11 cellular contexts compared by ENCODE assay signal in the genomic region with DNA sequence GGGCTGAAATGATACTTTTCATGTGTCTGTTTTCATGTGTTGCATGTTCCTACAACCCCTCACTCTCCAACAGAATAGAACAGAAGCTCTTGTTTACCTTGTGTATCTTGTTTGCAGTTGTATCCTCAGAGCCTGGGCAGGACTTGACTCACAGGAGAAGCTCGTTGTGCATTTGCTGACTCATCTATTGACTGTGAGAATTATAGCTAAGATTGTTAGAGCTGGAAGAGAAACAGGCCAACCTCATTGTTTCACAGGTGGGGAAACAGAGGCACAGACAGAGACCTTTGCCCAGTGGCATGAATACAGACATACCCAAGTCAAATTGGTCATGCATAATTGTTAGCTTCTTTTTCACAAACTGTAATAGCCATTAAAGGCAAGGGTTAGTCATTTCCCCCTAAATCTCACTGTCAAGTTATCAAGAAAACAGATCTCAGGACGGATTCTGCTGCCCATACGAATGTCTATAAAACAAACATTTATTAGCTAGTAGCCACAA. TPM values are rescaled to one million over a fixed set of nuclear protein-coding genes. Genes with fewer than 3 reads are reported as not detected.
A peak's percentile ranks its signal among the peaks of the same experiment; 100 is the strongest.
DNase-seq lines count a peak whose midpoint lies in the region; ATAC-seq, FAIRE-seq and TF ChIP-seq lines count a peak whose summit lies in the region.
"Had no signal": no experiment of that assay in that cellular context is flagged by ENCODE, and none has a peak within 500 bp of the region (broad histone marks: within the 10 kb centered on the region; RNA-seq: fewer than 3 reads in every experiment).

No MANE protein-coding gene starts in this region.

- peak; percentile 64 for DNase-seq in H54 (ENCODE audit: insufficient read length, low spot score)
- peak; percentile 79 to 88 for DNase-seq in foreskin keratinocyte
- DNase-seq in smooth muscle cell of the brain vasculature (ENCODE audit: low read depth, low spot score) = peak; percentile 28
- no peak for DNase-seq in activated CD8-positive, alpha-beta memory T cell treated with anti-CD3 and anti-CD28 coated beads, Interleukin-2, amount 50 U/mL, for 4 hours
- DNase-seq in WTC11 (ENCODE audit: low spot score) = no peak
- no peak for DNase-seq in NCI-H1694 (lab: John Stamatoyannopoulos, UW)
- DNase-seq: gastrocnemius medialis, occipital lobe had no signal

- CTCF ChIA-PET in WTC11 (lab: Charles Lee) = interaction anchor here (0.5 to 1.6 kb wide), 8 partner anchors 20 to 883 kb away, joined by 3 to 6 read pairs (median 4); no protein-coding TSS in a partner anchor

- H3K27me3 Mint-ChIP-seq in T-helper 1 cell treated with Interleukin-12 subunit alpha and Interleukin-12 subunit beta and Interleukin-4 antibody, amounts not matched to agents 30 μg/mL and 1 μg/mL, for 36 hours (ENCODE audit: low read depth) = peaks cover 9% of the 10 kb centered on the region
- H3K27me3 Mint-ChIP-seq in WTC11 (ENCODE audit: low read depth) = peaks cover 59% of the 10 kb centered on the region

- H3K27me3 ChIP-seq in foreskin keratinocyte = no peaks in the 10 kb centered on the region
- H3K27me3 ChIP-seq: gastrocnemius medialis had no signal

- H3K4me1 ChIP-seq in foreskin keratinocyte = peaks cover 18% of the 10 kb centered on the region

- POLR2A ChIA-PET in WTC11 (lab: Charles Lee) = interaction anchor here (0.9 kb wide), 1 partner anchor 16 kb away, joined by 3 read pairs; no protein-coding TSS in a partner anchor

- ATAC-seq in foreskin keratinocyte = peak; percentile 77
- ATAC-seq in WTC11 = no peak
- no peak for ATAC-seq in GM21528 (IDR thresholded peaks at IDR 0.05; ENCODE audit: low FRiP score, unreplicated experiment)
- ATAC-seq: gastrocnemius medialis had no signal

- peak; percentile 87 for FAIRE-seq in H54 (lab: Jason Lieb, UNC)

- TF ChIP-seq POLR2A in H54 (IDR thresholded peaks at IDR 0.05; ENCODE audit: low read depth, low read length) = no peak

- H3K36me3 Mint-ChIP-seq in T-helper 1 cell treated with Interleukin-12 subunit alpha and Interleukin-12 subunit beta and Interleukin-4 antibody, amounts not matched to agents 30 μg/mL and 1 μg/mL, for 36 hours (ENCODE audit: low read depth) = no peaks in the 10 kb centered on the region
- H3K36me3 Mint-ChIP-seq in WTC11 = no peaks in the 10 kb centered on the region

- H3K4me1 Mint-ChIP-seq in T-helper 1 cell treated with Interleukin-12 subunit alpha and Interleukin-12 subunit beta and Interleukin-4 antibody, amounts not matched to agents 30 μg/mL and 1 μg/mL, for 36 hours (ENCODE audit: low read depth) = peaks cover 15% of the 10 kb centered on the region
- peaks cover 11% of the 10 kb centered on the region for H3K4me1 Mint-ChIP-seq in WTC11

- H3K9me3 Mint-ChIP-seq in T-helper 1 cell treated with Interleukin-12 subunit alpha and Interleukin-12 subunit beta and Interleukin-4 antibody, amounts not matched to agents 30 μg/mL and 1 μg/mL, for 36 hours = no peaks in the 10 kb centered on the region
- H3K9me3 Mint-ChIP-seq in WTC11 = peaks cover 3% of the 10 kb centered on the region; the same call in 1 of the 2 replicates

- no peak overlapping the region for H3K4me3 Mint-ChIP-seq in T-helper 1 cell treated with Interleukin-12 subunit alpha and Interleukin-12 subunit beta and Interleukin-4 antibody, amounts not matched to agents 30 μg/mL and 1 μg/mL, for 36 hours
- H3K4me3 Mint-ChIP-seq in WTC11 = no peak overlapping the region

- peak overlapping the region; percentile 21 for H3K27ac ChIP-seq in foreskin keratinocyte

- TF ChIP-seq CTCF in foreskin keratinocyte (conservative IDR thresholded peaks at IDR 0.05) = no peak
- TF ChIP-seq CTCF in WTC11 (IDR thresholded peaks at IDR 0.05) = no peak

- peak overlapping the region; percentile 8 for H3K27ac Mint-ChIP-seq in T-helper 1 cell treated with Interleukin-12 subunit alpha and Interleukin-12 subunit beta and Interleukin-4 antibody, amounts not matched to agents 30 μg/mL and 1 μg/mL, for 36 hours
- H3K27ac Mint-ChIP-seq in WTC11 = no peak overlapping the region

TF ChIP-seq in WTC11, 78 proteins besides CTCF, POLR2A, EP300 and RAD21:
- TF ChIP-seq CREB1 (CRISPR knock-in tag; IDR thresholded peaks at IDR 0.05) (no peak), ZNF396 (CRISPR knock-in tag; IDR thresholded peaks at IDR 0.05; ENCODE audit: borderline replicate concordance) (no peak)
- TF ChIP-seq, protein P1, sequence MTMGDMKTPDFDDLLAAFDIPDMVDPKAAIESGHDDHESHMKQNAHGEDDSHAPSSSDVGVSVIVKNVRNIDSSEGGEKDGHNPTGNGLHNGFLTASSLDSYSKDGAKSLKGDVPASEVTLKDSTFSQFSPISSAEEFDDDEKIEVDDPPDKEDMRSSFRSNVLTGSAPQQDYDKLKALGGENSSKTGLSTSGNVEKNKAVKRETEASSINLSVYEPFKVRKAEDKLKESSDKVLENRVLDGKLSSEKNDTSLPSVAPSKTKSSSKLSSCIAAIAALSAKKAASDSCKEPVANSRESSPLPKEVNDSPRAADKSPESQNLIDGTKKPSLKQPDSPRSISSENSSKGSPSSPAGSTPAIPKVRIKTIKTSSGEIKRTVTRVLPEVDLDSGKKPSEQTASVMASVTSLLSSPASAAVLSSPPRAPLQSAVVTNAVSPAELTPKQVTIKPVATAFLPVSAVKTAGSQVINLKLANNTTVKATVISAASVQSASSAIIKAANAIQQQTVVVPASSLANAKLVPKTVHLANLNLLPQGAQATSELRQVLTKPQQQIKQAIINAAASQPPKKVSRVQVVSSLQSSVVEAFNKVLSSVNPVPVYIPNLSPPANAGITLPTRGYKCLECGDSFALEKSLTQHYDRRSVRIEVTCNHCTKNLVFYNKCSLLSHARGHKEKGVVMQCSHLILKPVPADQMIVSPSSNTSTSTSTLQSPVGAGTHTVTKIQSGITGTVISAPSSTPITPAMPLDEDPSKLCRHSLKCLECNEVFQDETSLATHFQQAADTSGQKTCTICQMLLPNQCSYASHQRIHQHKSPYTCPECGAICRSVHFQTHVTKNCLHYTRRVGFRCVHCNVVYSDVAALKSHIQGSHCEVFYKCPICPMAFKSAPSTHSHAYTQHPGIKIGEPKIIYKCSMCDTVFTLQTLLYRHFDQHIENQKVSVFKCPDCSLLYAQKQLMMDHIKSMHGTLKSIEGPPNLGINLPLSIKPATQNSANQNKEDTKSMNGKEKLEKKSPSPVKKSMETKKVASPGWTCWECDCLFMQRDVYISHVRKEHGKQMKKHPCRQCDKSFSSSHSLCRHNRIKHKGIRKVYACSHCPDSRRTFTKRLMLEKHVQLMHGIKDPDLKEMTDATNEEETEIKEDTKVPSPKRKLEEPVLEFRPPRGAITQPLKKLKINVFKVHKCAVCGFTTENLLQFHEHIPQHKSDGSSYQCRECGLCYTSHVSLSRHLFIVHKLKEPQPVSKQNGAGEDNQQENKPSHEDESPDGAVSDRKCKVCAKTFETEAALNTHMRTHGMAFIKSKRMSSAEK (CRISPR knock-in tag; IDR thresholded peaks at IDR 0.05; ENCODE audit: borderline replicate concordance) = no peak

RNA-seq across cellular contexts. Expression of a gene that starts 4.6 kb away (rescaled TPM):
- total RNA-seq in foreskin keratinocyte (7.3 and 8.9 TPM in 2 replicates), WTC11 (2021) (8.3 to 10.4 TPM (median 10.1 TPM) in 3 replicates)
- 8.6 and 10.7 TPM in 2 replicates for polyA plus RNA-seq in foreskin keratinocyte

RNA-seq across cellular contexts. Expression of a gene that starts 30.0 kb away (rescaled TPM):
- total RNA-seq in foreskin keratinocyte (not detected in 2 replicates), WTC11 (2021) (0.20 TPM in 1 of 3 replicates, not detected in the others)
- 0.03 TPM in 1 of 2 replicates, not detected in the other for polyA plus RNA-seq in foreskin keratinocyte
- total RNA-seq: T-helper 1 cell treated with Interleukin-12 subunit alpha and Interleukin-12 subunit beta and Interleukin-4 antibody, amounts not matched to agents 30 ng/mL and 1 ng/mL, for 36 hours had no signal

Comparison
In these comparisons a context has a peak if more than half of its experiments do, and no peak if none do; other contexts are left out.
1. DNase-seq: peak in H54 (single experiment), foreskin keratinocyte (2 of 2) and smooth muscle cell of the brain vasculature (single experiment); none in activated CD8-positive, alpha-beta memory T cell treated with anti-CD3 and anti-CD28 coated beads, Interleukin-2, amount 50 U/mL, for 4 hours (single experiment), WTC11 (single experiment) and NCI-H1694 (single experiment).